26 cellular contexts compared by ENCODE assay signal in the genomic region with DNA sequence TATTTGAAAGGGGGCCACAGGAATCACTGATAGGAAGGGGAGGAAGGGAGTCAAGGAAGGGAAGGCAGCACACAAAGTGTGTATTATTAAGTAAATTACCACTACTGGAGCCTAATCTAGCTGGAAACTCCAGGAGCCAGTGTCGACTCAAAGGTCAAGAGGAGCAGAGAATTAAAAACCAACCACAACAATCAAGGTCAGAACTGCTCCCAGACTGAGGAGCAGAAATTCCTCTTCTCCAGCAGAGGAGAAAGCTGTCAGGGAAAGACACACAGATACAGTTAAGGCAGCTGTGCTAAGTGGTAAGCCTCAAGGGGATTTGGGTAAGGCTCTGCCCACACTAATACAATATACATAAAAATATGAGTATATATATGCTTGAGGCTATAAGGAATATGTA.
DNase-seq lines count a peak whose midpoint lies in the region; ATAC-seq and TF ChIP-seq lines count a peak whose summit lies in the region.
"Had no signal": no experiment of that assay in that cellular context is flagged by ENCODE, and none has a peak within 500 bp of the region (broad histone marks: within the 10 kb centered on the region; RNA-seq: fewer than 3 reads in every experiment).

No MANE protein-coding gene starts in this region.

- intact Hi-C loops in adrenal gland (cut with DNase I) (no loop called here), spleen (cut with DNase I; ENCODE audit: low total_unique reads) (no loop called here)

- TF ChIP-seq POLR2A in adrenal gland (IDR thresholded peaks at IDR 0.05) (no peak), spleen (IDR thresholded peaks at IDR 0.05) (no peak)

- no peaks in the 10 kb centered on the region for H3K9me3 Mint-ChIP-seq in WTC11
- H3K9me3 Mint-ChIP-seq: activated CD4-positive, alpha-beta T cell treated with anti-CD3 and anti-CD28 coated beads, Interleukin-2, amount 10 ng/mL, durations not matched to agents 7 days and 5 days; activated T-helper 1 cell treated with anti-CD3 and anti-CD28 coated beads, Interleukin-12 subunit alpha, Interleukin-12 subunit beta, Interleukin-2, Interleukin-4 antibody, amounts not matched to agents 30 ng/mL and 10 ng/mL and 1 ng/mL, durations not matched to agents 14 hours and 24 hours and 36 hours; T-helper 1 cell treated with Interleukin-12 subunit alpha and Interleukin-12 subunit beta and Interleukin-4 antibody, amounts not matched to agents 30 μg/mL and 1 μg/mL, for 36 hours had no signal

- H4K20me1 ChIP-seq in smooth muscle cell (ENCODE audit: low read depth) = no peaks in the 10 kb centered on the region
- H4K20me1 ChIP-seq in Karpas-422 (ENCODE audit: insufficient read depth, low read depth, low read length) = no peaks in the 10 kb centered on the region

- TF ChIP-seq CTCF in WTC11 (IDR thresholded peaks at IDR 0.05) = no peak
- no peak for TF ChIP-seq CTCF in smooth muscle cell (IDR thresholded peaks at IDR 0.05; ENCODE audit: borderline replicate concordance, insufficient read depth, poor library complexity, severe bottlenecking)
- TF ChIP-seq CTCF in adrenal gland (IDR thresholded peaks at IDR 0.05) = no peak
- TF ChIP-seq CTCF in spleen (IDR thresholded peaks at IDR 0.05 in 8 of 11, conservative IDR thresholded peaks at IDR 0.05 in 3 of 11) = no peak

- no peaks in the 10 kb centered on the region for H3K27me3 Mint-ChIP-seq in WTC11 (ENCODE audit: low read depth)

- H3K36me3 Mint-ChIP-seq in WTC11 = no peaks in the 10 kb centered on the region
- H3K36me3 Mint-ChIP-seq: immature natural killer cell had no signal

- H3K36me3 ChIP-seq in smooth muscle cell (ENCODE audit: low read depth) = no peaks in the 10 kb centered on the region
- no peaks in the 10 kb centered on the region for H3K36me3 ChIP-seq in adrenal gland (replicated peaks in 1 of 2)
- no peaks in the 10 kb centered on the region for H3K36me3 ChIP-seq in Karpas-422 (ENCODE audit: insufficient read depth, low read length)
- no peaks in the 10 kb centered on the region for H3K36me3 ChIP-seq in spleen
- H3K36me3 ChIP-seq: stomach had no signal

- peaks cover 9% of the 10 kb centered on the region for H3F3A ChIP-seq in smooth muscle cell (ENCODE audit: low read depth)

- no peak overlapping the region for H2AFZ ChIP-seq in smooth muscle cell (ENCODE audit: low read depth)
- no peak overlapping the region for H2AFZ ChIP-seq in Karpas-422 (ENCODE audit: low read length)

- peaks cover 23% of the 10 kb centered on the region for H3K4me1 Mint-ChIP-seq in WTC11
- H3K4me1 Mint-ChIP-seq: activated CD4-positive, alpha-beta T cell treated with anti-CD3 and anti-CD28 coated beads, Interleukin-2, amount 10 ng/mL, durations not matched to agents 7 days and 5 days; immature natural killer cell had no signal

- POLR2A ChIA-PET in WTC11 (lab: Charles Lee) = no interaction called here

- no peak overlapping the region for H3K4me3 Mint-ChIP-seq in WTC11
- H3K4me3 Mint-ChIP-seq: activated CD4-positive, alpha-beta T cell treated with anti-CD3 and anti-CD28 coated beads, Interleukin-2, amount 10 ng/mL, durations not matched to agents 7 days and 5 days; activated T-helper 1 cell treated with anti-CD3 and anti-CD28 coated beads, Interleukin-12 subunit alpha, Interleukin-12 subunit beta, Interleukin-2, Interleukin-4 antibody, amounts not matched to agents 30 ng/mL and 10 ng/mL and 1 ng/mL, durations not matched to agents 14 hours and 24 hours and 36 hours; immature natural killer cell; T-helper 1 cell treated with Interleukin-12 subunit alpha and Interleukin-12 subunit beta and Interleukin-4 antibody, amounts not matched to agents 30 μg/mL and 1 μg/mL, for 36 hours had no signal

- CTCF ChIA-PET in WTC11 (lab: Charles Lee) = interaction anchor here (1.0 to 1.8 kb wide), 4 partner anchors 9 to 24 kb away, joined by 4 to 6 read pairs (median 6); no protein-coding TSS in a partner anchor

- DNase-seq in NCI-H82 (lab: John Stamatoyannopoulos, UW) (peak; percentile 33), NCI-H82 treated with DMSO at 0.1 percent for 48 hours (lab: John Stamatoyannopoulos, UW; ENCODE audit: unreplicated experiment) (no peak), WTC11 (ENCODE audit: low spot score) (no peak), kidney tubule cell (ENCODE audit: low spot score) (peak; percentile 79), smooth muscle cell (lab: John Stamatoyannopoulos, UW; ENCODE audit: unreplicated experiment) (no peak), adrenal gland (no peak), Karpas-422 (no peak), spleen (no peak)
- DNase-seq: 8988T; activated CD4-positive, alpha-beta T cell treated with anti-CD3 and anti-CD28 coated beads, Interleukin-2, amount 10 ng/mL, durations not matched to agents 7 days and 5 days; activated naive CD4-positive, alpha-beta T cell treated with anti-CD3 and anti-CD28 coated beads, Interleukin-2, amount 50 U/mL, for 16 hours; anterior cingulate cortex; dermis blood vessel endothelial cell; HCEC 1CT; head of caudate nucleus; immature natural killer cell; KG1; MV-4-11; NCI-H1694; NCI-H2171; NCI-H526; stomach; trophoblast cell had no signal

- no peak overlapping the region for H3K4me3 ChIP-seq in smooth muscle cell
- no peak overlapping the region for H3K4me3 ChIP-seq in adrenal gland
- no peak overlapping the region for H3K4me3 ChIP-seq in Karpas-422 (ENCODE audit: low read length)
- H3K4me3 ChIP-seq in spleen = no peak overlapping the region
- H3K4me3 ChIP-seq: lung, stomach had no signal

- no peaks in the 10 kb centered on the region for H3K9me3 ChIP-seq in smooth muscle cell (replicated peaks; ENCODE audit: low read depth)
- H3K9me3 ChIP-seq in adrenal gland (replicated peaks in 1 of 3) = no peaks in the 10 kb centered on the region
- no peaks in the 10 kb centered on the region for H3K9me3 ChIP-seq in Karpas-422 (ENCODE audit: low read length)
- no peaks in the 10 kb centered on the region for H3K9me3 ChIP-seq in spleen
- H3K9me3 ChIP-seq: stomach had no signal

- peak; percentile 78 for ATAC-seq in WTC11

- no peaks in the 10 kb centered on the region for H3K27me3 ChIP-seq in smooth muscle cell (ENCODE audit: low read depth)
- no peaks in the 10 kb centered on the region for H3K27me3 ChIP-seq in adrenal gland
- H3K27me3 ChIP-seq in Karpas-422 (ENCODE audit: low read length) = no peaks in the 10 kb centered on the region
- no peaks in the 10 kb centered on the region for H3K27me3 ChIP-seq in spleen (replicated peaks in 1 of 7)
- H3K27me3 ChIP-seq: stomach had no signal

- WGBS in smooth muscle cell (ENCODE audit: low lambda C conversion rate) = 0% methylated on average over 1 of the region's 1 CpG
- WGBS in adrenal gland, 4 donors = 11 to 29% (median 21%) methylated on average over 1 of the region's 1 CpG
- 58 to 74% (median 64%) methylated on average over 1 of the region's 1 CpG for WGBS in spleen, 5 donors

- H3K79me2 ChIP-seq in smooth muscle cell (ENCODE audit: low read depth) (no peaks in the 10 kb centered on the region), Karpas-422 (ENCODE audit: low read length) (no peaks in the 10 kb centered on the region)

- H3K4me2 ChIP-seq in smooth muscle cell = peak overlapping the region; percentile 64
- no peak overlapping the region for H3K4me2 ChIP-seq in Karpas-422 (ENCODE audit: low read depth, low read length, poor library complexity, severe bottlenecking)

- peak overlapping the region; percentile 17 for H3K27ac Mint-ChIP-seq in WTC11
- H3K27ac Mint-ChIP-seq: activated CD4-positive, alpha-beta T cell treated with anti-CD3 and anti-CD28 coated beads, Interleukin-2, amount 10 ng/mL, durations not matched to agents 7 days and 5 days; activated T-helper 1 cell treated with anti-CD3 and anti-CD28 coated beads, Interleukin-12 subunit alpha, Interleukin-12 subunit beta, Interleukin-2, Interleukin-4 antibody, amounts not matched to agents 30 ng/mL and 10 ng/mL and 1 ng/mL, durations not matched to agents 14 hours and 24 hours and 36 hours; immature natural killer cell; T-helper 1 cell treated with Interleukin-12 subunit alpha and Interleukin-12 subunit beta and Interleukin-4 antibody, amounts not matched to agents 30 μg/mL and 1 μg/mL, for 36 hours had no signal

- H3K9ac ChIP-seq in smooth muscle cell (ENCODE audit: low read depth) (no peak overlapping the region), Karpas-422 (ENCODE audit: low read length) (no peak overlapping the region)

- H3K27ac ChIP-seq in smooth muscle cell (ENCODE audit: low read depth) (peak overlapping the region; percentile 14), adrenal gland (no peak overlapping the region), Karpas-422 (ENCODE audit: low read length) (no peak overlapping the region), spleen (no peak overlapping the region)
- H3K27ac ChIP-seq: stomach had no signal

- no peaks in the 10 kb centered on the region for H3K9me2 ChIP-seq in Karpas-422 (replicated peaks; ENCODE audit: insufficient read depth, low read length)

- H3K4me1 ChIP-seq in smooth muscle cell (ENCODE audit: low read depth) (peaks cover 28% of the 10 kb centered on the region), adrenal gland (replicated peaks in 1 of 2) (peaks cover 8 to 28% of the 10 kb centered on the region in 2 donors), Karpas-422 (ENCODE audit: low read length) (no peaks in the 10 kb centered on the region), spleen (no peaks in the 10 kb centered on the region)

TF ChIP-seq in WTC11, 78 proteins besides CTCF, POLR2A, EP300 and RAD21 (continues in another document):
- no peak for TF ChIP-seq ZNF423 (CRISPR knock-in tag; IDR thresholded peaks at IDR 0.05)
- no peak for TF ChIP-seq ZNF396 (CRISPR knock-in tag; IDR thresholded peaks at IDR 0.05; ENCODE audit: borderline replicate concordance)
- no peak for TF ChIP-seq JAZF1 (CRISPR knock-in tag; IDR thresholded peaks at IDR 0.05)
- no peak for TF ChIP-seq GTF2I (CRISPR knock-in tag; conservative IDR thresholded peaks at IDR 0.05)
- TF ChIP-seq, protein P1, sequence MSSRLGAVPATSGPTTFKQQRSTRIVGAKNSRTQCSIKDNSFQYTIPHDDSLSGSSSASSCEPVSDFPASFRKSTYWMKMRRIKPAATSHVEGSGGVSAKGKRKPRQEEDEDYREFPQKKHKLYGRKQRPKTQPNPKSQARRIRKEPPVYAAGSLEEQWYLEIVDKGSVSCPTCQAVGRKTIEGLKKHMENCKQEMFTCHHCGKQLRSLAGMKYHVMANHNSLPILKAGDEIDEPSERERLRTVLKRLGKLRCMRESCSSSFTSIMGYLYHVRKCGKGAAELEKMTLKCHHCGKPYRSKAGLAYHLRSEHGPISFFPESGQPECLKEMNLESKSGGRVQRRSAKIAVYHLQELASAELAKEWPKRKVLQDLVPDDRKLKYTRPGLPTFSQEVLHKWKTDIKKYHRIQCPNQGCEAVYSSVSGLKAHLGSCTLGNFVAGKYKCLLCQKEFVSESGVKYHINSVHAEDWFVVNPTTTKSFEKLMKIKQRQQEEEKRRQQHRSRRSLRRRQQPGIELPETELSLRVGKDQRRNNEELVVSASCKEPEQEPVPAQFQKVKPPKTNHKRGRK (CRISPR knock-in tag; IDR thresholded peaks at IDR 0.05; ENCODE audit: borderline replicate concordance) = no peak
- TF ChIP-seq ETV6 (CRISPR knock-in tag; IDR thresholded peaks at IDR 0.05) = no peak
- no peak for TF ChIP-seq ZNF219 (CRISPR knock-in tag; IDR thresholded peaks at IDR 0.05; ENCODE audit: borderline replicate concordance)
- TF ChIP-seq FOXJ3 (CRISPR knock-in tag; IDR thresholded peaks at IDR 0.05; ENCODE audit: borderline replicate concordance) = no peak

Comparison
In these comparisons a context has a peak if more than half of its experiments do, and no peak if none do; other contexts are left out.
1. DNase-seq: peak in NCI-H82 (single experiment) and kidney tubule cell (single experiment); none in NCI-H82 treated with DMSO at 0.1 percent for 48 hours (single experiment), WTC11 (single experiment), smooth muscle cell (single experiment), adrenal gland (0 of 7), Karpas-422 (single experiment) and spleen (single experiment).